ENCODE assay signal across 10 cellular contexts in genomic region chr1:82778612-82779011, GRCh38.
A peak's percentile ranks its signal among the peaks of the same experiment; 100 is the strongest.
DNase-seq lines count a peak whose midpoint lies in the region; TF ChIP-seq lines count a peak whose summit lies in the region.
"Had no signal": no experiment of that assay in that cellular context is flagged by ENCODE, and none has a peak within 500 bp of the region (broad histone marks: within the 10 kb centered on the region; RNA-seq: fewer than 3 reads in every experiment).

No MANE protein-coding gene starts in this region.

- no peaks in the 10 kb centered on the region for H4K20me1 ChIP-seq in osteoblast (ENCODE audit: insufficient read depth, low read length)

- peak; percentile 47 for TF ChIP-seq CTCF in choroid plexus epithelial cell (conservative IDR thresholded peaks at IDR 0.05; ENCODE audit: low read depth, low read length)
- TF ChIP-seq CTCF in osteoblast (IDR thresholded peaks at IDR 0.05; ENCODE audit: extremely low read depth, low read depth, low read length), result peak; percentile 26

- H2AFZ ChIP-seq in osteoblast (ENCODE audit: low read length), result no peak overlapping the region

- no peaks in the 10 kb centered on the region for H3K4me1 ChIP-seq in osteoblast (ENCODE audit: insufficient read depth, low read length)

- no peaks in the 10 kb centered on the region for H3K9me3 ChIP-seq in osteoblast (ENCODE audit: low read depth, low read length)

- no peak overlapping the region for H3K4me3 ChIP-seq in choroid plexus epithelial cell (ENCODE audit: low read depth, low read length)
- no peak overlapping the region for H3K4me3 ChIP-seq in osteoblast (ENCODE audit: insufficient read depth, low read length)

- DNase-seq in NCI-H2171 treated with DMSO at 0.1 percent for 48 hours (lab: John Stamatoyannopoulos, UW) (peak; percentile 16), NCI-H2171 (lab: John Stamatoyannopoulos, UW) (no peak), NCI-H460 (ENCODE audit: extremely low read depth, low read depth) (peak; percentile 7), choroid plexus epithelial cell (ENCODE audit: low read depth) (peak; percentile 39), osteoblast (ENCODE audit: insufficient read length, low spot score, missing footprints) (peak; percentile 45), DMS79 treated with DMSO at 0.1 percent for 48 hours (lab: John Stamatoyannopoulos, UW) (no peak), COR-L47 (lab: John Stamatoyannopoulos, UW) (no peak)
- DNase-seq in stimulated activated naive CD4-positive, alpha-beta T cell (lab: John Stamatoyannopoulos, UW), result no peak
- DNase-seq: activated CD8-positive, alpha-beta memory T cell treated with anti-CD3 and anti-CD28 coated beads, Interleukin-2, amount 50 U/mL, for 4 hours; NCI-H510A had no signal

- no peak overlapping the region for H3K4me2 ChIP-seq in osteoblast (ENCODE audit: insufficient read depth, low read length)

- no peaks in the 10 kb centered on the region for H3K36me3 ChIP-seq in osteoblast (ENCODE audit: insufficient read depth, low read length)

- H3K27me3 ChIP-seq in osteoblast (ENCODE audit: insufficient read depth, low read length), result no peaks in the 10 kb centered on the region

- H3K79me2 ChIP-seq in osteoblast (ENCODE audit: insufficient read depth, low read length), result no peaks in the 10 kb centered on the region

- H3K27ac ChIP-seq in osteoblast (ENCODE audit: low read depth, low read length), result no peak overlapping the region

Comparison
In these comparisons a context has a peak if more than half of its experiments do, and no peak if none do; other contexts are left out.
1. DNase-seq: peak in NCI-H2171 treated with DMSO at 0.1 percent for 48 hours (single experiment), NCI-H460 (single experiment), choroid plexus epithelial cell (single experiment) and osteoblast (single experiment); none in NCI-H2171 (single experiment), DMS79 treated with DMSO at 0.1 percent for 48 hours (single experiment), COR-L47 (single experiment) and stimulated activated naive CD4-positive, alpha-beta T cell (0 of 6).